Comparison of ENCODE assay signal across 8 cellular contexts in genomic region chr9:124202447-124202971, GRCh38. TPM values are rescaled to one million over a fixed set of nuclear protein-coding genes. Genes with fewer than 3 reads are reported as not detected.
A peak's percentile ranks its signal among the peaks of the same experiment; 100 is the strongest.
DNase-seq lines count a peak whose midpoint lies in the region; ATAC-seq and TF ChIP-seq lines count a peak whose summit lies in the region.

No MANE protein-coding gene starts in this region.

- peak overlapping the region; percentile 72 for H3K4me3 Mint-ChIP-seq in activated naive CD8-positive, alpha-beta T cell

- no peaks in the 10 kb centered on the region for H3K9me3 Mint-ChIP-seq in activated naive CD8-positive, alpha-beta T cell (ENCODE audit: low read depth)

- H3K27ac Mint-ChIP-seq in activated naive CD8-positive, alpha-beta T cell, result peak overlapping the region; percentile 93

- H3K4me1 Mint-ChIP-seq in activated naive CD8-positive, alpha-beta T cell (ENCODE audit: low read depth), result peaks cover 46% of the 10 kb centered on the region

- DNase-seq in omental fat pad (ENCODE audit: low spot score) (no peak), NCI-H1436 treated with DMSO at 0.1 percent for 48 hours (lab: John Stamatoyannopoulos, UW) (no peak), NCI-H146 (lab: John Stamatoyannopoulos, UW) (no peak), NCI-H2081 treated with DMSO at 0.1 percent for 48 hours (lab: John Stamatoyannopoulos, UW) (no peak)

- no peaks in the 10 kb centered on the region for H3K36me3 Mint-ChIP-seq in activated naive CD8-positive, alpha-beta T cell

- no peak for TF ChIP-seq CTCF in omental fat pad (IDR thresholded peaks at IDR 0.05)

- ATAC-seq in GM18909 (IDR thresholded peaks at IDR 0.05; ENCODE audit: poor library complexity, unreplicated experiment) (peak; percentile 83), HG03064 (IDR thresholded peaks at IDR 0.05; ENCODE audit: low read depth, unreplicated experiment) (peak; percentile 58), SK-N-SH treated with all-trans-retinoic acid at 6 μM for 48 hours (peak; percentile 39), omental fat pad (ENCODE audit: low FRiP score) (peak; percentile 48)

- no peaks in the 10 kb centered on the region for H3K27me3 Mint-ChIP-seq in activated naive CD8-positive, alpha-beta T cell

TF ChIP-seq in SK-N-SH treated with all-trans-retinoic acid at 6 μM for 48 hours, 23 proteins besides CTCF, POLR2A, EP300 and RAD21:
- TF ChIP-seq ESRRG (CRISPR knock-in tag; IDR thresholded peaks at IDR 0.05) (no peak), ZNF8 (CRISPR knock-in tag; IDR thresholded peaks at IDR 0.05) (no peak), TCF4 (CRISPR knock-in tag; IDR thresholded peaks at IDR 0.05; ENCODE audit: borderline replicate concordance) (no peak), CSDC2 (CRISPR knock-in tag; IDR thresholded peaks at IDR 0.05) (no peak)
TF ChIP-seq in SK-N-SH treated with all-trans-retinoic acid at 6 μM for 48 hours: peak in this region for 0.

RNA-seq across cellular contexts. Expression of gene NEK6, which starts 55.2 kb away (rescaled TPM):
- total RNA-seq in omental fat pad, result 10 to 100 TPM; 11.8 to 52.1 (median 29.0) TPM
